ENCODE assay signal across 8 cellular contexts in the genomic region with DNA sequence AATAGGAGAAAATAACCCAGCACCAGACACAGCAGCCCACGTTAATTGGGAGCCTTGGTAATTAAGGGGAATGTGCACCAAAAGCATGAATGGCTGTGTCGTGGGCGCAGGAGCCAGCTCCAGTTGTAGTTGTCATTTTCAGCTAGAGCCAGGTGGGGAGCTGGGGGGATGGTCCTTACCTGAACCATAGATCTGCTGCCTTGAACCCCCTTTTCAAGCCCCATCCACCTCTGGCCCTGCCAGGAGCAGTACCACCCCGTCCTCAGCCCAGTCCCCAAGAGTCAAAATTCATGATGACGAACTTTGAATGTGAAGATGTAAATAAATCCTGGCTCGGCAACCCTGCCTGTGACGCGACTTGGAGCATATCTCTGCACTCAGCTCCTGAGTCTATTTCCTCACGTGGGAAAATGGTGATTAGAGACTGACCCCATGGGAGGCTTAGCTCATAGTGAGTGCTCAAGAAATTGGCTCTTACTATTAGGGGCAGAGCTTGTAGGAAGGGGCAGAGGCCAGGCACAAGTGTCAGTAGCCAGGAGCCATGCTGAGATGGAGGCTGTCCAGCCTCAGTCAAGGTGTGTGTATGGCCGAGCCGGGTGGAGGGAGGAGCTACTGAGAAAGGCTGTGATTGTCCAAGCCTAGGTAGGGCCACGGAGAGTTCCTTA. TPM values are rescaled to one million over a fixed set of nuclear protein-coding genes. Genes with fewer than 3 reads are reported as not detected.
DNase-seq lines count a peak whose midpoint lies in the region; TF ChIP-seq lines count a peak whose summit lies in the region.

No MANE protein-coding gene starts in this region.

- DNase-seq in CD14-positive monocyte (ENCODE audit: low spot score) (no peak), NCI-H2196 treated with DMSO at 0.1 percent for 48 hours (lab: John Stamatoyannopoulos, UW; ENCODE audit: unreplicated experiment) (peak; percentile 8), esophagus muscularis mucosa (ENCODE audit: extremely low spot score) (no peak), neural crest cell (ENCODE audit: low read depth, low spot score) (no peak), ureter (ENCODE audit: low spot score) (no peak), HCEC 1CT (no peak), T-helper 9 cell (no peak)
- no peak for DNase-seq in stimulated activated CD4-positive, alpha-beta T cell treated with anti-CD3 and anti-CD28 coated beads, Interleukin-15, amount 100 ng/mL, for 24 hours

- no peak for TF ChIP-seq EP300 in esophagus muscularis mucosa (IDR thresholded peaks at IDR 0.05)

- H3K27ac ChIP-seq in esophagus muscularis mucosa (replicated peaks in 1 of 4): peak overlapping the region; percentile 78 to 81 (median 78)

- intact Hi-C loops in CD14-positive monocyte (cut with micrococcal nuclease): no loop called here
- intact Hi-C loops in esophagus muscularis mucosa (cut with DNase I): no loop called here

- TF ChIP-seq POLR2A in esophagus muscularis mucosa (IDR thresholded peaks at IDR 0.05; ENCODE audit: low read depth): no peak

- H3K36me3 ChIP-seq in esophagus muscularis mucosa: no peaks in the 10 kb centered on the region

- peaks cover 51 to 71% (median 54%) of the 10 kb centered on the region in 3 donors for H3K27me3 Mint-ChIP-seq in CD14-positive monocyte (ENCODE audit: low read depth in 3 of 3)
- peaks cover 40% of the 10 kb centered on the region for H3K27me3 Mint-ChIP-seq in neural crest cell (ENCODE audit: low read depth)

- H3K9me3 ChIP-seq in esophagus muscularis mucosa: no peaks in the 10 kb centered on the region

- H3K27ac Mint-ChIP-seq in CD14-positive monocyte (peak overlapping the region in 1 of 7 donors; percentile 24), neural crest cell (ENCODE audit: unreplicated experiment) (peak overlapping the region; percentile 93)

- H3K9me3 Mint-ChIP-seq in CD14-positive monocyte: peaks cover 0 to 10% (median 8%) of the 10 kb centered on the region in 7 donors
- no peaks in the 10 kb centered on the region for H3K9me3 Mint-ChIP-seq in neural crest cell

- H3K27me3 ChIP-seq in esophagus muscularis mucosa: peaks cover 0 to 23% (median 3%) of the 10 kb centered on the region in 4 donors

- H3K4me3 ChIP-seq in esophagus muscularis mucosa: peak overlapping the region; percentile 64 to 79 (median 66)

- H3K4me1 ChIP-seq in esophagus muscularis mucosa: peaks cover 41 to 70% (median 58%) of the 10 kb centered on the region in 4 donors

- TF ChIP-seq CTCF in CD14-positive monocyte (IDR thresholded peaks at IDR 0.05) (no peak), esophagus muscularis mucosa (IDR thresholded peaks at IDR 0.05) (no peak), neural crest cell (conservative IDR thresholded peaks at IDR 0.05) (no peak)

- H3K36me3 Mint-ChIP-seq in CD14-positive monocyte: peaks cover 4 to 17% of the 10 kb centered on the region in 2 donors
- no peaks in the 10 kb centered on the region for H3K36me3 Mint-ChIP-seq in neural crest cell (ENCODE audit: low read depth)

- H3K4me3 Mint-ChIP-seq in CD14-positive monocyte (peak overlapping the region; percentile 63 to 88), neural crest cell (peak overlapping the region; percentile 91)

- peaks cover 48% of the 10 kb centered on the region for H3K4me1 Mint-ChIP-seq in CD14-positive monocyte
- H3K4me1 Mint-ChIP-seq in neural crest cell: peaks cover 38% of the 10 kb centered on the region

- WGBS in esophagus muscularis mucosa: 23% methylated on average over 11 of the region's 12 CpGs

RNA-seq across cellular contexts. Expression of a gene that starts 0.8 kb away (rescaled TPM):
- 10 to 100 TPM; 36.4 to 44.1 TPM for polyA plus RNA-seq in CD14-positive monocyte
- total RNA-seq in esophagus muscularis mucosa (100 to 1,000 TPM in 2 of 4 donors, 10 to 100 TPM in 2; 78.9 to 105 (median 91.5) TPM), neural crest cell (113 TPM in 2 replicates), ureter (41.8 TPM)

RNA-seq across cellular contexts. Expression of a gene that starts 52.0 kb away (rescaled TPM):
- polyA plus RNA-seq in CD14-positive monocyte: under 1 TPM; 0.17 to 0.37 TPM
- not detected for total RNA-seq in esophagus muscularis mucosa
- 0.34 TPM in 1 of 2 replicates, not detected in the other for total RNA-seq in neural crest cell
- 1.9 TPM for total RNA-seq in ureter

RNA-seq across cellular contexts. Expression of a gene that starts 52.7 kb away (rescaled TPM):
- 1 to 10 TPM; 2.5 to 4.4 TPM for polyA plus RNA-seq in CD14-positive monocyte
- 1 to 10 TPM in 3 of 4 donors, under 1 TPM in 1; 0.52 to 5.8 (median 3.7) TPM for total RNA-seq in esophagus muscularis mucosa
- 0.18 and 0.26 TPM in 2 replicates for total RNA-seq in neural crest cell
- 1.6 TPM for total RNA-seq in ureter
